ENCODE assay signal across 10 cellular contexts in genomic region chr6:110813338-110813737, GRCh38. TPM values are rescaled to one million over a fixed set of nuclear protein-coding genes. Genes with fewer than 3 reads are reported as not detected.
DNase-seq lines count a peak whose midpoint lies in the region; ATAC-seq and TF ChIP-seq lines count a peak whose summit lies in the region.
"Had no signal": no experiment of that assay in that cellular context is flagged by ENCODE, and none has a peak within 500 bp of the region (broad histone marks: within the 10 kb centered on the region; RNA-seq: fewer than 3 reads in every experiment).

No MANE protein-coding gene starts in this region.

- no peak for TF ChIP-seq RAD21 in HCT116 (IDR thresholded peaks at IDR 0.05; ENCODE audit: low read depth)

- CTCF ChIA-PET in HCT116 (lab: Charles Lee): no interaction called here

- 94% methylated on average over 2 of the region's 2 CpGs for WGBS in esophagus muscularis mucosa

- TSS peak; percentile 49 for BruUV-seq in HCT116 (replicated peaks; lab: Mats Ljungman, UMichigan)

- DNase-seq in BE2C (no peak), HCT116 (ENCODE audit: low read depth, low spot score) (no peak), mesothelial cell of epicardium (ENCODE audit: low spot score in 2 of 2, unreplicated experiment in 2 of 2) (no peak), superior temporal gyrus (ENCODE audit: extremely low spot score) (no peak), NCI-H2227 (lab: John Stamatoyannopoulos, UW; ENCODE audit: unreplicated experiment) (no peak), NCI-H526 (lab: John Stamatoyannopoulos, UW) (no peak), esophagus muscularis mucosa (ENCODE audit: extremely low spot score) (no peak)
- DNase-seq in activated naive CD8-positive, alpha-beta T cell treated with anti-CD3 and anti-CD28 coated beads, Interleukin-2, amount 10 ng/mL, durations not matched to agents 7 days and 5 days: no peak
- DNase-seq: activated effector memory CD4-positive, alpha-beta T cell treated with Interleukin-2 at 50 U/mL for 16 hours; NCI-H1092 had no signal

- peaks cover 13% of the 10 kb centered on the region for H3K36me3 Mint-ChIP-seq in activated naive CD8-positive, alpha-beta T cell treated with anti-CD3 and anti-CD28 coated beads, Interleukin-2, amount 10 ng/mL, durations not matched to agents 7 days and 5 days
- peaks cover 7% of the 10 kb centered on the region for H3K36me3 Mint-ChIP-seq in mesothelial cell of epicardium

- POLR2A ChIA-PET in HCT116 (lab: Charles Lee): interaction anchor here (1.2 kb wide), 1 partner anchor 61 kb away, joined by 6 read pairs; the partner anchor contains the start of gene AMD1
- POLR2A ChIA-PET in activated naive CD8-positive, alpha-beta T cell treated with anti-CD3 and anti-CD28 coated beads, Interleukin-2, amount 10 ng/mL, durations not matched to agents 7 days and 5 days (lab: Charles Lee): interaction anchor here (0.8 to 9.4 kb wide), 4 partner anchors 63 to 146 kb away, joined by 5 to 462 read pairs (median 24); partner anchors contain the start of genes AMD1 and GTF3C6

- no peaks in the 10 kb centered on the region for H3K9me2 ChIP-seq in HCT116 (ENCODE audit: insufficient read depth)

- RAD21 ChIA-PET in HCT116 (lab: Charles Lee; ENCODE audit: low non-redundant PET in 1 of 2, low total read pairs in 2 of 2, uncharacterized antibody in 2 of 2, unreplicated experiment in 2 of 2): no interaction called here

- no peaks in the 10 kb centered on the region for H3K27me3 ChIP-seq in BE2C
- no peaks in the 10 kb centered on the region for H3K27me3 ChIP-seq in HCT116 (ENCODE audit: insufficient read depth, low read length)
- H3K27me3 ChIP-seq in esophagus muscularis mucosa: no peaks in the 10 kb centered on the region

- no peaks in the 10 kb centered on the region for H4K20me1 ChIP-seq in HCT116 (ENCODE audit: insufficient read depth)

- no peak overlapping the region for H2AFZ ChIP-seq in HCT116 (ENCODE audit: low read depth, low read length, poor library complexity, severe bottlenecking)

- no peak for ATAC-seq in HCT116
- ATAC-seq in activated naive CD8-positive, alpha-beta T cell treated with anti-CD3 and anti-CD28 coated beads, Interleukin-2, amount 10 ng/mL, durations not matched to agents 7 days and 5 days (ENCODE audit: low read depth): no peak

- peaks cover 27% of the 10 kb centered on the region for H3K79me2 ChIP-seq in HCT116 (ENCODE audit: insufficient read depth, low read length)

- no peaks in the 10 kb centered on the region for H3K36me3 ChIP-seq in BE2C
- H3K36me3 ChIP-seq in HCT116 (ENCODE audit: control insufficient read depth in 1 of 2, insufficient read depth in 2 of 2, low read length in 2 of 2): no peaks in the 10 kb centered on the region
- H3K36me3 ChIP-seq in esophagus muscularis mucosa: no peaks in the 10 kb centered on the region

- peak overlapping the region; percentile 98 for H3K4me3 Mint-ChIP-seq in activated naive CD8-positive, alpha-beta T cell treated with anti-CD3 and anti-CD28 coated beads, Interleukin-2, amount 10 ng/mL, durations not matched to agents 7 days and 5 days
- peak overlapping the region; percentile 87 for H3K4me3 Mint-ChIP-seq in mesothelial cell of epicardium

- H3K4me1 Mint-ChIP-seq in activated naive CD8-positive, alpha-beta T cell treated with anti-CD3 and anti-CD28 coated beads, Interleukin-2, amount 10 ng/mL, durations not matched to agents 7 days and 5 days: peaks cover 27% of the 10 kb centered on the region
- peaks cover 18% of the 10 kb centered on the region for H3K4me1 Mint-ChIP-seq in mesothelial cell of epicardium

- H3K4me2 ChIP-seq in HCT116 (ENCODE audit: low read length): peak overlapping the region; percentile 92; the same call in 1 of the 2 replicates

- peak overlapping the region; percentile 92 for H3K27ac Mint-ChIP-seq in activated naive CD8-positive, alpha-beta T cell treated with anti-CD3 and anti-CD28 coated beads, Interleukin-2, amount 10 ng/mL, durations not matched to agents 7 days and 5 days
- peak overlapping the region; percentile 73 for H3K27ac Mint-ChIP-seq in mesothelial cell of epicardium

- H3K27ac ChIP-seq in HCT116 (ENCODE audit: low read depth, low read length) (no peak overlapping the region), esophagus muscularis mucosa (replicated peaks in 1 of 4) (no peak overlapping the region)

- H3K27me3 Mint-ChIP-seq in activated naive CD8-positive, alpha-beta T cell treated with anti-CD3 and anti-CD28 coated beads, Interleukin-2, amount 10 ng/mL, durations not matched to agents 7 days and 5 days: no peaks in the 10 kb centered on the region
- H3K27me3 Mint-ChIP-seq in mesothelial cell of epicardium (ENCODE audit: low read depth): no peaks in the 10 kb centered on the region

- H3K9ac ChIP-seq in HCT116 (ENCODE audit: low read length): no peak overlapping the region

- H3K4me1 ChIP-seq in BE2C: peaks cover under 1% of the 10 kb centered on the region; the same call in 1 of the 2 replicates
- peaks cover 12 to 13% of the 10 kb centered on the region in 2 experiments; a peak in 3 of 4 replicates for H3K4me1 ChIP-seq in HCT116 (ENCODE audit: control insufficient read depth in 1 of 2, insufficient read depth in 2 of 2, low read length in 2 of 2)
- peaks cover 14 to 20% (median 19%) of the 10 kb centered on the region in 4 donors for H3K4me1 ChIP-seq in esophagus muscularis mucosa

- intact Hi-C loops in HCT116 (cut with micrococcal nuclease) (no loop called here), esophagus muscularis mucosa (cut with DNase I) (loop anchor here (5.0 kb wide), 1 partner anchor 131 kb away; no protein-coding TSS in a partner anchor)

- TF ChIP-seq CTCF in BE2C (IDR thresholded peaks at IDR 0.05; ENCODE audit: low read depth, low read length): no peak
- no peak for TF ChIP-seq CTCF in HCT116 (IDR thresholded peaks at IDR 0.05 in 2 of 3, conservative IDR thresholded peaks at IDR 0.05 in 1 of 3; ENCODE audit: borderline replicate concordance in 1 of 3, insufficient read depth in 1 of 3, low read depth in 2 of 3, low read length in 2 of 3)
- no peak for TF ChIP-seq CTCF in mesothelial cell of epicardium (IDR thresholded peaks at IDR 0.05; ENCODE audit: unreplicated experiment)
- no peak for TF ChIP-seq CTCF in esophagus muscularis mucosa (IDR thresholded peaks at IDR 0.05)

- no peak for TF ChIP-seq EP300 in esophagus muscularis mucosa (IDR thresholded peaks at IDR 0.05)

- H3K9me3 Mint-ChIP-seq in activated naive CD8-positive, alpha-beta T cell treated with anti-CD3 and anti-CD28 coated beads, Interleukin-2, amount 10 ng/mL, durations not matched to agents 7 days and 5 days: peaks cover 1% of the 10 kb centered on the region
- H3K9me3 Mint-ChIP-seq in mesothelial cell of epicardium: peaks cover 8% of the 10 kb centered on the region

- H3K4me3 ChIP-seq in BE2C (ENCODE audit: low read depth, low read length) (peak overlapping the region; percentile 92), HCT116 (replicated peaks in 1 of 2; ENCODE audit: low read depth in 1 of 2, low read length in 2 of 2) (no peak overlapping the region), esophagus muscularis mucosa (no peak overlapping the region)

- H3K9me3 ChIP-seq in BE2C: no peaks in the 10 kb centered on the region; the same call in 1 of the 2 replicates
- H3K9me3 ChIP-seq in HCT116 (ENCODE audit: control insufficient read depth in 1 of 2, insufficient read depth in 1 of 2, low read depth in 1 of 2, low read length in 2 of 2): no peaks in the 10 kb centered on the region
- H3K9me3 ChIP-seq in esophagus muscularis mucosa: no peaks in the 10 kb centered on the region

- TF ChIP-seq POLR2A in HCT116 (IDR thresholded peaks at IDR 0.05; ENCODE audit: borderline replicate concordance, extremely low read depth, insufficient read depth, insufficient read length) (no peak), esophagus muscularis mucosa (IDR thresholded peaks at IDR 0.05; ENCODE audit: low read depth) (no peak)

TF ChIP-seq in HCT116, 20 proteins besides CTCF, POLR2A, EP300 and RAD21 (continues in another document):
- no peak for TF ChIP-seq REST (IDR thresholded peaks at IDR 0.05; ENCODE audit: low read depth)
- TF ChIP-seq TCF7L2 (IDR thresholded peaks at IDR 0.05; ENCODE audit: borderline replicate concordance, extremely low read depth, insufficient read depth, insufficient read length): no peak
- no peak for TF ChIP-seq EZH2phosphoT487 (IDR thresholded peaks at IDR 0.05; ENCODE audit: borderline replicate concordance)
- TF ChIP-seq MAX (IDR thresholded peaks at IDR 0.05): no peak
- TF ChIP-seq ZFX (IDR thresholded peaks at IDR 0.05): no peak
- no peak for TF ChIP-seq ELF1 (IDR thresholded peaks at IDR 0.05; ENCODE audit: borderline replicate concordance, low read depth)

RNA-seq across cellular contexts. Expression of gene CDK19, which starts 1.9 kb away (rescaled TPM):
- polyA plus RNA-seq in BE2C (2012; ENCODE audit: insufficient read depth, insufficient read length, low read depth): 10.1 TPM
- total RNA-seq in HCT116 (2021; ENCODE audit: unreplicated experiment): 20.0 TPM
- polyA plus RNA-seq in HCT116 (2012): 5.3 and 8.2 TPM in 2 replicates
- 10 to 100 TPM; 25.3 to 30.0 TPM for total RNA-seq in activated naive CD8-positive, alpha-beta T cell treated with anti-CD3 and anti-CD28 coated beads, Interleukin-2, amount 10 ng/mL, durations not matched to agents 7 days and 5 days
- 37.7 to 41.6 TPM (median 38.9 TPM) in 3 replicates for total RNA-seq in mesothelial cell of epicardium
- 10 to 100 TPM; 12.0 to 15.0 (median 13.6) TPM for total RNA-seq in esophagus muscularis mucosa
